1 cellular context compared by ENCODE assay signal in the genomic region with DNA sequence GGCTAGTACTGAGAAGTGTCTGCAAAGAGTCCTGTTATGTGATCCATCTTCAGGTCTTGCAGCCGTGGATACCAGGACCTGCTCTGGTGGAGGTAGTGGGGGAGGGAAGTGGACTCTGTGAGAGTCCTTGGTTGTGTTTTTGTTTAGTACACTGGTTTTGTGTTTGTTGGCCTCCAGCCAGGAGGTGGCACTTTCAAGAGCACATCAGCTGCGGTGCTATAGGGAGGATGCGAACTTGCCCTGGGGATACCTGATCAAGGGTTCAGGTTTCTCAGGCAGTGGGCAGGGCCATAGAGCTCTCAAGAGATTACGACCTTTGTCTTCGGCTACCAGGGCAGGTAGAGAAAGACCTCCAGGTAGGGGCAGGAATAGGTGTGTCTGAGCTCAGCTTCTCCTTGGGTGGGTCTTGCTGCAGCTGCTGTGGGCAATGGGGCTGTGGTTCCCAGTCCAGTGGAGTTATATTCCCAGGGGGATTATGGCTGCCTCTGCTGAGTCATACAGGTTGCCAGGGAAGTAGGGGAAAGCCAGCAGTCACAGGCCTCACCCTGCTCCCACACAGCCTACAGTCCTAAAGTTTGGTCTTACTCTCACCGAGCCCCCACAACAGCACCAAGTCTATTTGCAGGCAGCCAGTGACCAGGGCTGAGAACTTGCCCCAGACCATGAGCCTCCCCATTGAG.
TF ChIP-seq lines count a peak whose summit lies in the region.

No MANE protein-coding gene starts in this region.

TF ChIP-seq in GM23338, 12 proteins besides CTCF, POLR2A, EP300 and RAD21 (continued from another document):
- TF ChIP-seq ZNF462 (CRISPR knock-in tag; IDR thresholded peaks at IDR 0.05) (no peak), REST (IDR thresholded peaks at IDR 0.05; ENCODE audit: unreplicated experiment) (no peak), POLR2AphosphoS5 (IDR thresholded peaks at IDR 0.05; ENCODE audit: low read depth) (no peak), STAT1 (IDR thresholded peaks at IDR 0.05; ENCODE audit: unreplicated experiment) (no peak)
TF ChIP-seq in GM23338: peak in this region for 0.
